26 cellular contexts compared by ENCODE assay signal in the genomic region with DNA sequence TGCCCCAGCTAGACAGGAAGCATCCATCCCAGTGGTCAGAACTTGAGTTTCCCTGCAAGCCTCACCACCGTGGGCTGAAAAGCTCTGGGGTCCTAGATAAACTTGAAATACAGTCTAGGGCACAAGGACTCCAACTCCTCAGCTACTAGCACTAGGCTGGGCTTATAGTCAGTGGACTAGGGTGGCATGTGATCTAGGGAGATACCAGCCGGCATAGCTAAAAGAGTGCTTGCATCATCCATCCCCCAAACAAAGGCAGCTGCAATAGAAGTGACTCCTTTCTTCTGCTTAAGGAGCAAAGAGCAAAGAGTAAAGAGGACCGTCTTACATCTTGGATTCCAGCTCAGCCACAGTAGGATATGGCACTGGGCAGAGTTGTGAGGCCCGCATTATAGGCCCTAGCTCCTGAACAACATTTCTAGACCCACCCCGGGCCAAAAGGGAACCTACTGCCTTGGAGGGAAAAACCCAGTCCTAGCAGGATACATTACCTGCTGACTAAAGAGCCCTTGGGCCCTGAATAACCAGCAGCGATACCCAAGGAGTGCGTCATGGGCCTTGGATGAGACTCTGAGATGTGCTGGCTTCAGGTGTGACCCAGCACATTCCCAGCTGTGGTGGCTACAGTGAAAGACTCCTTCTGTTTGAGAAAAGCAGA.
"Had no signal": no experiment of that assay in that cellular context is flagged by ENCODE, and none has a peak within 500 bp of the region (broad histone marks: within the 10 kb centered on the region; RNA-seq: fewer than 3 reads in every experiment).

No MANE protein-coding gene starts in this region.

- H3K9me3 Mint-ChIP-seq: activated CD4-positive, alpha-beta memory T cell treated with anti-CD3 and anti-CD28 coated beads, Interleukin-2, amount 10 ng/mL, durations not matched to agents 7 days and 5 days; stimulated activated effector memory CD8-positive, alpha-beta T cell treated with anti-CD3 and anti-CD28 coated beads, Interleukin-12 subunit alpha, Interleukin-12 subunit beta, amount 100 ng/mL, for 72 hours; stimulated activated naive CD8-positive, alpha-beta T cell treated with anti-CD3 and anti-CD28 coated beads, Interleukin-15, amount 100 ng/mL, for 72 hours had no signal

- H3K27me3 Mint-ChIP-seq: activated CD4-positive, alpha-beta memory T cell treated with anti-CD3 and anti-CD28 coated beads, Interleukin-2, amount 10 ng/mL, durations not matched to agents 7 days and 5 days; activated naive CD8-positive, alpha-beta T cell; stimulated activated naive CD8-positive, alpha-beta T cell treated with anti-CD3 and anti-CD28 coated beads, Interleukin-15, amount 100 ng/mL, for 72 hours; T-helper 17 cell had no signal

- H3K4me3 ChIP-seq: adrenal gland, ascending aorta, left lung, lung, tibial artery, uterus had no signal

- H3K4me1 ChIP-seq: adrenal gland, ascending aorta, left lung, parathyroid adenoma, tibial artery, uterus had no signal

- H3K27ac Mint-ChIP-seq: activated CD4-positive, alpha-beta memory T cell treated with anti-CD3 and anti-CD28 coated beads, Interleukin-2, amount 10 ng/mL, durations not matched to agents 7 days and 5 days; activated naive CD8-positive, alpha-beta T cell; mesothelial cell of epicardium; nephron; stimulated activated effector memory CD8-positive, alpha-beta T cell treated with anti-CD3 and anti-CD28 coated beads, Interleukin-12 subunit alpha, Interleukin-12 subunit beta, amount 100 ng/mL, for 72 hours; stimulated activated naive CD8-positive, alpha-beta T cell treated with anti-CD3 and anti-CD28 coated beads, Interleukin-15, amount 100 ng/mL, for 72 hours; T-helper 17 cell had no signal

- H3K27ac ChIP-seq: adrenal gland, ascending aorta, brain microvascular endothelial cell, left lung, parathyroid adenoma, tibial artery, uterus had no signal

- H3K27me3 ChIP-seq: adrenal gland, ascending aorta, brain microvascular endothelial cell, left lung, tibial artery, uterus had no signal

- H3K4me1 Mint-ChIP-seq: activated CD4-positive, alpha-beta memory T cell treated with anti-CD3 and anti-CD28 coated beads, Interleukin-2, amount 10 ng/mL, durations not matched to agents 7 days and 5 days; mesothelial cell of epicardium; nephron; stimulated activated effector memory CD8-positive, alpha-beta T cell treated with anti-CD3 and anti-CD28 coated beads, Interleukin-12 subunit alpha, Interleukin-12 subunit beta, amount 100 ng/mL, for 72 hours; stimulated activated naive CD8-positive, alpha-beta T cell treated with anti-CD3 and anti-CD28 coated beads, Interleukin-15, amount 100 ng/mL, for 72 hours; T-helper 17 cell had no signal

- H3K36me3 ChIP-seq: adrenal gland, brain microvascular endothelial cell, left lung, uterus had no signal

- H3K36me3 Mint-ChIP-seq: stimulated activated effector memory CD8-positive, alpha-beta T cell treated with anti-CD3 and anti-CD28 coated beads, Interleukin-12 subunit alpha, Interleukin-12 subunit beta, amount 100 ng/mL, for 72 hours had no signal

- ATAC-seq: esophagus mucosa; left lung; right cardiac atrium; stimulated activated effector memory CD8-positive, alpha-beta T cell treated with anti-CD3 and anti-CD28 coated beads, Interleukin-12 subunit alpha, Interleukin-12 subunit beta, amount 100 ng/mL, for 72 hours; stimulated activated naive CD8-positive, alpha-beta T cell treated with anti-CD3 and anti-CD28 coated beads, Interleukin-15, amount 100 ng/mL, for 72 hours; T-helper 17 cell had no signal

- H3K4me3 Mint-ChIP-seq: activated CD4-positive, alpha-beta memory T cell treated with anti-CD3 and anti-CD28 coated beads, Interleukin-2, amount 10 ng/mL, durations not matched to agents 7 days and 5 days; activated naive CD8-positive, alpha-beta T cell; mesothelial cell of epicardium; nephron; stimulated activated effector memory CD8-positive, alpha-beta T cell treated with anti-CD3 and anti-CD28 coated beads, Interleukin-12 subunit alpha, Interleukin-12 subunit beta, amount 100 ng/mL, for 72 hours; stimulated activated naive CD8-positive, alpha-beta T cell treated with anti-CD3 and anti-CD28 coated beads, Interleukin-15, amount 100 ng/mL, for 72 hours; T-helper 17 cell had no signal

- H3K9me3 ChIP-seq: adrenal gland, ascending aorta, left lung, tibial artery, uterus had no signal

- DNase-seq: activated CD4-positive, alpha-beta memory T cell treated with anti-CD3 and anti-CD28 coated beads, Interleukin-2, amount 10 ng/mL, durations not matched to agents 7 days and 5 days; activated CD4-positive, alpha-beta T cell treated with anti-CD3 and anti-CD28 coated beads for 48 hours; activated gamma-delta T cell treated with Interleukin-2 at 50 U/mL for 16 hours; activated T-cell treated with anti-CD3 and anti-CD28 coated beads, Interleukin-2, amount 50 U/mL, for 1 hour; adrenal gland; brain microvascular endothelial cell; caudate nucleus; dermis blood vessel endothelial cell; effector CD8-positive, alpha-beta T cell; kidney glomerular epithelial cell; left lung; right cardiac atrium; stimulated activated CD4-positive, alpha-beta T cell treated with anti-CD3 and anti-CD28 coated beads, Interleukin-1b, Interleukin-23, amount 100 ng/mL, for 48 hours; stimulated activated naive CD8-positive, alpha-beta T cell treated with anti-CD3 and anti-CD28 coated beads, Interleukin-15, amount 100 ng/mL, for 72 hours; SW 1271; T-helper 17 cell; tibial artery; uterus had no signal
